8 cellular contexts compared by ENCODE assay signal in genomic region chr2:5695641-5696350, GRCh38. TPM values are rescaled to one million over a fixed set of nuclear protein-coding genes. Genes with fewer than 3 reads are reported as not detected.
A peak's percentile ranks its signal among the peaks of the same experiment; 100 is the strongest.
DNase-seq lines count a peak whose midpoint lies in the region; ATAC-seq and TF ChIP-seq lines count a peak whose summit lies in the region.

No MANE protein-coding gene starts in this region.

- no peak overlapping the region for H3K4me2 ChIP-seq in mammary epithelial cell (ENCODE audit: insufficient read depth, low read depth, low read length)

- H3K27ac ChIP-seq in mammary epithelial cell (ENCODE audit: insufficient read depth, low read depth, low read length) (no peak overlapping the region), body of pancreas (no peak overlapping the region)

- H3K36me3 Mint-ChIP-seq in nephron (ENCODE audit: low read depth) = peaks cover 28% of the 10 kb centered on the region

- intact Hi-C loops in mammary epithelial cell (cut with micrococcal nuclease) (no loop called here), body of pancreas (cut with DNase I) (no loop called here)

- no peaks in the 10 kb centered on the region for H3K9me3 Mint-ChIP-seq in nephron

- TF ChIP-seq CTCF in mammary epithelial cell (conservative IDR thresholded peaks at IDR 0.05 in 1 of 2, IDR thresholded peaks at IDR 0.05 in 1 of 2; ENCODE audit: extremely low read depth in 1 of 2, insufficient read depth in 1 of 2, low read depth in 1 of 2, low read length in 2 of 2) = no peak
- TF ChIP-seq CTCF in nephron (IDR thresholded peaks at IDR 0.05; ENCODE audit: unreplicated experiment in 3 of 3) = no peak
- no peak for TF ChIP-seq CTCF in body of pancreas (IDR thresholded peaks at IDR 0.05)

- no peaks in the 10 kb centered on the region for H3K36me3 ChIP-seq in mammary epithelial cell (ENCODE audit: insufficient read depth, low read length)
- H3K36me3 ChIP-seq in body of pancreas (replicated peaks in 1 of 2; ENCODE audit: insufficient read depth in 1 of 2, low read depth in 2 of 2) = no peaks in the 10 kb centered on the region

- H3K9me3 ChIP-seq in mammary epithelial cell (replicated peaks; ENCODE audit: insufficient read depth, low read length) (no peaks in the 10 kb centered on the region), body of pancreas (no peaks in the 10 kb centered on the region)

- peak overlapping the region; percentile 96 to 97 (median 96) for H3K4me3 Mint-ChIP-seq in nephron

- no peak for ATAC-seq in body of pancreas

- H3K27me3 ChIP-seq in mammary epithelial cell (ENCODE audit: insufficient read depth, low read length) (peaks cover 53% of the 10 kb centered on the region), body of pancreas (peaks cover 0 to 24% of the 10 kb centered on the region in 2 donors)

- H3K79me2 ChIP-seq in mammary epithelial cell (ENCODE audit: insufficient read depth, low read length) = no peaks in the 10 kb centered on the region

- peaks cover 20% of the 10 kb centered on the region for H3K27me3 Mint-ChIP-seq in nephron (ENCODE audit: low read depth)

- 39% methylated on average over 14 of the region's 41 CpGs for WGBS in mammary epithelial cell (ENCODE audit: low coverage, missing lambda C conversion rate)
- whole genome bisulfite sequencing in body of pancreas, 2 donors = 6 to 7% methylated on average over 41 of the region's 41 CpGs

- H3K9ac ChIP-seq in mammary epithelial cell (ENCODE audit: insufficient read depth, low read length) = no peak overlapping the region

- dilution Hi-C loops in mammary epithelial cell (cut with HindIII; ENCODE audit: low sequenced_read_pairs) = no loop called here

- no peaks in the 10 kb centered on the region for H4K20me1 ChIP-seq in mammary epithelial cell (ENCODE audit: insufficient read depth, low read length)

- CTCF ChIA-PET in mammary epithelial cell (lab: Charles Lee; ENCODE audit: low non-redundant PET) = no interaction called here

- H3K27ac Mint-ChIP-seq in nephron = peak overlapping the region; percentile 87 to 99 (median 93)

- peaks cover 32% of the 10 kb centered on the region for H3K4me1 Mint-ChIP-seq in nephron

- peak overlapping the region; percentile 13 for H2AFZ ChIP-seq in mammary epithelial cell (ENCODE audit: low read depth, low read length)

- no peak overlapping the region for H3K4me3 ChIP-seq in mammary epithelial cell (replicated peaks in 1 of 3; ENCODE audit: insufficient read depth in 1 of 3, low read depth in 2 of 3, low read length in 3 of 3)
- H3K4me3 ChIP-seq in body of pancreas = no peak overlapping the region

- no peak for TF ChIP-seq POLR2A in body of pancreas (IDR thresholded peaks at IDR 0.05)

- DNase-seq in DMS53 treated with DMSO at 0.1 percent for 48 hours (lab: John Stamatoyannopoulos, UW; ENCODE audit: unreplicated experiment) (peak; percentile 57), Kasumi-1 (lab: John Stamatoyannopoulos, UW) (peak; percentile 7 to 19), mammary epithelial cell (no peak), body of pancreas (no peak), AG20443 (ENCODE audit: low spot score) (no peak)
- no peak for DNase-seq in activated CD4-positive, CD25-positive, alpha-beta regulatory T cell (lab: John Stamatoyannopoulos, UW)
- no peak for DNase-seq in activated CD4-positive, alpha-beta T cell treated with anti-CD3 and anti-CD28 coated beads, Interleukin-2, amount 50 U/mL, for 1 hour

- in situ Hi-C loops in mammary epithelial cell (cut with MboI; ENCODE audit: low sequenced_read_pairs in 2 of 2) = no loop called here

- BruUV-seq in mammary epithelial cell (replicated peaks; lab: Mats Ljungman, UMichigan) = no TSS peak

- H3K4me1 ChIP-seq in mammary epithelial cell (ENCODE audit: insufficient read depth, low read length) = no peaks in the 10 kb centered on the region
- peaks cover 42% of the 10 kb centered on the region for H3K4me1 ChIP-seq in body of pancreas

RNA-seq across cellular contexts. Expression of gene SOX11, which starts 3.6 kb away (rescaled TPM):
- total RNA-seq in mammary epithelial cell (under 1 TPM in 1 of 2 donors, not detected in 1; 0.82 TPM), body of pancreas (under 1 TPM in 1 of 2 donors, not detected in 1; under 0.01 TPM)
- not detected for polyA plus RNA-seq in mammary epithelial cell
- polyA minus RNA-seq in mammary epithelial cell = not detected

Comparison
In these comparisons a context has a peak if more than half of its experiments do, and no peak if none do; other contexts are left out.
1. DNase-seq: peak in DMS53 treated with DMSO at 0.1 percent for 48 hours (single experiment) and Kasumi-1 (2 of 2); none in mammary epithelial cell (single experiment), activated CD4-positive, CD25-positive, alpha-beta regulatory T cell (0 of 4), body of pancreas (0 of 4), AG20443 (single experiment) and activated CD4-positive, alpha-beta T cell treated with anti-CD3 and anti-CD28 coated beads, Interleukin-2, amount 50 U/mL, for 1 hour (single experiment).